Comparison of ENCODE assay signal across 18 cellular contexts in the genomic region with DNA sequence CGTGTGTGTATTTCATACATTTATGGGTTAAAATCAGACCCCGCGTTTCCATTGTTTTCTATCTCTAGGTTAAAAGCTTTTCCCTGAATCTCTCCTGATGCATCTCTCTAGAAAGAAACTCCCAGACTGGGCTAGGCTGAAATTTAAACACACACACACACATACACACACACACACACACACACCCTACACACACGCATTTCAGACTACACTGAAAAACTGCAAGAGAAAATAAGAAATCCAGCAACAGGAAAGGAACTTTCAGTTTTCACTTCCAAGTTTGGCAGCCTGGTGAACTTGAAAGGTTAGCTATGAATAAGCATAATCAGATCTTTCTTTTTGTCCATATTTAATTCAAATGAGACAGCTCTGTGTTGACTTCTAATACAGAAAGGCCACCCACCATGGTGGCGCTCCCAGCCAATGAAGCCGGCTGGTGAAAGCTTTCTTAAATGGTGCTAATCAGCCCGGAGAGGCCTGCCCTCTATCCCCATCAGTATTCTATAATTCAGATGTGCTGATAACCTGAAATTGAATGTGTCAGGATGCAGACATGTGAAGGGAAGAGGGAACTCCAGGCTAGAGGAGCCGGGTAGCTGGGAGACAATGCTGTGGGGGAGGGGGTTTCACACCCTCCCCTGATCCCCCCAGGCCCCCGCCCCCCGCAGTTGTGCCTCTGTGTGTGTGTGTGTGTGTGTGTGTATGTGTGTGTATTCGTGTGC.
"Had no signal": no experiment of that assay in that cellular context is flagged by ENCODE, and none has a peak within 500 bp of the region (broad histone marks: within the 10 kb centered on the region; RNA-seq: fewer than 3 reads in every experiment).

No MANE protein-coding gene starts in this region.

- FAIRE-seq: bronchial epithelial cell had no signal

- H3K9me3 ChIP-seq: spleen, thoracic aorta had no signal

- H3K36me3 ChIP-seq: spleen, thoracic aorta had no signal

- H3K4me3 ChIP-seq: coronary artery, spleen, thoracic aorta had no signal

- H3K4me1 ChIP-seq: foreskin keratinocyte, spleen had no signal

- H3K27ac ChIP-seq: coronary artery, epithelial cell of prostate, foreskin keratinocyte, spleen, thoracic aorta had no signal

- ATAC-seq: foreskin keratinocyte, left ventricle myocardium superior had no signal

- H3K27me3 ChIP-seq: foreskin keratinocyte had no signal

- DNase-seq: activated CD4-positive, alpha-beta memory T cell treated with anti-CD3 and anti-CD28 coated beads for 36 hours; activated CD4-positive, alpha-beta T cell treated with anti-CD3 and anti-CD28 coated beads for 48 hours; activated CD4-positive, CD25-positive, alpha-beta regulatory T cell; activated naive CD4-positive, alpha-beta T cell treated with anti-CD3 and anti-CD28 coated beads for 36 hours; activated naive CD8-positive, alpha-beta T cell treated with anti-CD3 and anti-CD28 coated beads, Interleukin-2, amount 10 ng/mL, durations not matched to agents 7 days and 5 days; activated T-cell treated with anti-CD3 and anti-CD28 coated beads, Interleukin-2, amount 50 U/mL, for 48 hours; amniotic stem cell; foreskin keratinocyte; left ventricle myocardium superior; nephron progenitor cell; spleen; stimulated activated CD4-positive, alpha-beta T cell treated with anti-CD3 and anti-CD28 coated beads, Interleukin-4, amount 100 ng/mL, for 24 hours; stimulated activated naive CD4-positive, alpha-beta T cell treated with Interleukin-2 at 50 U/mL for 16 hours; T-helper 9 cell had no signal
